8 cellular contexts compared by ENCODE assay signal in genomic region chr6:127737009-127737486, GRCh38.
A peak's percentile ranks its signal among the peaks of the same experiment; 100 is the strongest.
DNase-seq lines count a peak whose midpoint lies in the region; ATAC-seq lines count a peak whose summit lies in the region.

No MANE protein-coding gene starts in this region.

- intact Hi-C loops in activated T-helper 2 cell treated with anti-CD3 and anti-CD28 coated beads, Interferon-gamma antibody, Interleukin-2, Interleukin-4, amounts not matched to agents 10 μg/mL and 5 μg/mL and 100 μg/mL, durations not matched to agents 14 hours and 24 hours and 36 hours (cut with micrococcal nuclease), result loop anchor here (1.0 to 5.0 kb wide), 5 partner anchors 117 to 1515 kb away; partner anchors contain the start of gene PTPRK

- H3K9me3 Mint-ChIP-seq in activated T-helper 2 cell treated with anti-CD3 and anti-CD28 coated beads, Interferon-gamma antibody, Interleukin-2, Interleukin-4, amounts not matched to agents 10 μg/mL and 5 μg/mL and 100 μg/mL, durations not matched to agents 14 hours and 24 hours and 36 hours, result no peaks in the 10 kb centered on the region

- no peaks in the 10 kb centered on the region for H3K27me3 Mint-ChIP-seq in activated T-helper 2 cell treated with anti-CD3 and anti-CD28 coated beads, Interferon-gamma antibody, Interleukin-2, Interleukin-4, amounts not matched to agents 10 μg/mL and 5 μg/mL and 100 μg/mL, durations not matched to agents 14 hours and 24 hours and 36 hours (ENCODE audit: low read depth)

- H3K36me3 Mint-ChIP-seq in activated T-helper 2 cell treated with anti-CD3 and anti-CD28 coated beads, Interferon-gamma antibody, Interleukin-2, Interleukin-4, amounts not matched to agents 10 μg/mL and 5 μg/mL and 100 μg/mL, durations not matched to agents 14 hours and 24 hours and 36 hours (ENCODE audit: low read depth), result peaks cover 6% of the 10 kb centered on the region

- H3K27ac Mint-ChIP-seq in activated T-helper 2 cell treated with anti-CD3 and anti-CD28 coated beads, Interferon-gamma antibody, Interleukin-2, Interleukin-4, amounts not matched to agents 10 μg/mL and 5 μg/mL and 100 μg/mL, durations not matched to agents 14 hours and 24 hours and 36 hours, result no peak overlapping the region

- peak; percentile 95 for ATAC-seq in GM21723 (IDR thresholded peaks at IDR 0.05; ENCODE audit: unreplicated experiment)

- H3K4me3 Mint-ChIP-seq in activated T-helper 2 cell treated with anti-CD3 and anti-CD28 coated beads, Interferon-gamma antibody, Interleukin-2, Interleukin-4, amounts not matched to agents 10 μg/mL and 5 μg/mL and 100 μg/mL, durations not matched to agents 14 hours and 24 hours and 36 hours (ENCODE audit: low read depth), result no peak overlapping the region

- DNase-seq in SIG-M5 treated with dmso at 0.1 percent for 504 hours (lab: John Stamatoyannopoulos, UW; ENCODE audit: unreplicated experiment), result peak; percentile 53
- no peak for DNase-seq in SIG-M5 (lab: John Stamatoyannopoulos, UW)
- peak; percentile 36 for DNase-seq in HuH-7 (ENCODE audit: low spot score)
- DNase-seq in NCI-H82 treated with DMSO at 0.1 percent for 48 hours (lab: John Stamatoyannopoulos, UW; ENCODE audit: unreplicated experiment), result peak; percentile 74
- peak; percentile 11 for DNase-seq in activated T-helper 2 cell treated with anti-CD3 and anti-CD28 coated beads, Interferon-gamma antibody, Interleukin-2, Interleukin-4, amounts not matched to agents 10 μg/mL and 5 μg/mL and 100 μg/mL, durations not matched to agents 14 hours and 24 hours and 36 hours (ENCODE audit: low spot score)
- peak; percentile 45 for DNase-seq in foreskin melanocyte
- DNase-seq in pons (ENCODE audit: low spot score), result peak; percentile 86

- H3K4me1 Mint-ChIP-seq in activated T-helper 2 cell treated with anti-CD3 and anti-CD28 coated beads, Interferon-gamma antibody, Interleukin-2, Interleukin-4, amounts not matched to agents 10 μg/mL and 5 μg/mL and 100 μg/mL, durations not matched to agents 14 hours and 24 hours and 36 hours (ENCODE audit: low read depth), result no peaks in the 10 kb centered on the region
